In genomic region chr16:1283996-1284592, GRCh38 we compare ENCODE assay signal across 21 cellular contexts. TPM values are rescaled to one million over a fixed set of nuclear protein-coding genes. Genes with fewer than 3 reads are reported as not detected.
"Had no signal": no experiment of that assay in that cellular context is flagged by ENCODE, and none has a peak within 500 bp of the region (broad histone marks: within the 10 kb centered on the region; RNA-seq: fewer than 3 reads in every experiment).

No MANE protein-coding gene starts in this region.

- H3K9me3 Mint-ChIP-seq: naive thymus-derived CD4-positive, alpha-beta T cell; nephron progenitor cell had no signal

- DNase-seq: effector CD8-positive, alpha-beta T cell; foreskin melanocyte; heart left ventricle; hippocampal formation; left colon; left ventricle myocardium superior; mesenchymal stem cell; midbrain; naive thymus-derived CD4-positive, alpha-beta T cell; nephron progenitor cell; ovary; stimulated activated CD4-positive, alpha-beta T cell treated with anti-CD3 and anti-CD28 coated beads, Interleukin-2, amount 100 ng/mL, for 48 hours; stimulated activated naive CD4-positive, alpha-beta T cell treated with Interleukin-2 at 50 U/mL for 16 hours; trophoblast cell had no signal

- H3K4me2 ChIP-seq: smooth muscle cell had no signal

- H3K36me3 ChIP-seq: heart left ventricle, ovary had no signal

- ATAC-seq: heart left ventricle; left colon; left ventricle myocardium superior; naive thymus-derived CD4-positive, alpha-beta T cell; right cardiac atrium had no signal

- H3K4me3 Mint-ChIP-seq: naive thymus-derived CD4-positive, alpha-beta T cell had no signal

- H3K27ac ChIP-seq: coronary artery, heart left ventricle, ovary had no signal

- H3K36me3 Mint-ChIP-seq: naive thymus-derived CD4-positive, alpha-beta T cell had no signal

- H3K4me3 ChIP-seq: coronary artery, heart left ventricle, lung, ovary, smooth muscle cell had no signal

- H3K9me3 ChIP-seq: heart left ventricle, ovary had no signal

RNA-seq across cellular contexts. Expression of gene TPSD1, which starts 28.2 kb away (rescaled TPM):
- total RNA-seq: dermis microvascular lymphatic vessel endothelial cell; glomerular endothelial cell; kidney epithelial cell; naive thymus-derived CD4-positive, alpha-beta T cell; smooth muscle cell had no signal
- polyA plus RNA-seq: naive thymus-derived CD4-positive, alpha-beta T cell; smooth muscle cell had no signal

RNA-seq across cellular contexts. Expression of gene TPSAB1, which starts 43.6 kb away (rescaled TPM):
- total RNA-seq: dermis microvascular lymphatic vessel endothelial cell, glomerular endothelial cell, kidney epithelial cell, smooth muscle cell had no signal
- polyA plus RNA-seq: naive thymus-derived CD4-positive, alpha-beta T cell; smooth muscle cell had no signal

RNA-seq across cellular contexts. Expression of gene TPSB2, which starts 54.1 kb away (rescaled TPM):
- total RNA-seq: dermis microvascular lymphatic vessel endothelial cell, glomerular endothelial cell, kidney epithelial cell, smooth muscle cell had no signal
- polyA plus RNA-seq: naive thymus-derived CD4-positive, alpha-beta T cell; smooth muscle cell had no signal
